17 cellular contexts compared by ENCODE assay signal in the genomic region with DNA sequence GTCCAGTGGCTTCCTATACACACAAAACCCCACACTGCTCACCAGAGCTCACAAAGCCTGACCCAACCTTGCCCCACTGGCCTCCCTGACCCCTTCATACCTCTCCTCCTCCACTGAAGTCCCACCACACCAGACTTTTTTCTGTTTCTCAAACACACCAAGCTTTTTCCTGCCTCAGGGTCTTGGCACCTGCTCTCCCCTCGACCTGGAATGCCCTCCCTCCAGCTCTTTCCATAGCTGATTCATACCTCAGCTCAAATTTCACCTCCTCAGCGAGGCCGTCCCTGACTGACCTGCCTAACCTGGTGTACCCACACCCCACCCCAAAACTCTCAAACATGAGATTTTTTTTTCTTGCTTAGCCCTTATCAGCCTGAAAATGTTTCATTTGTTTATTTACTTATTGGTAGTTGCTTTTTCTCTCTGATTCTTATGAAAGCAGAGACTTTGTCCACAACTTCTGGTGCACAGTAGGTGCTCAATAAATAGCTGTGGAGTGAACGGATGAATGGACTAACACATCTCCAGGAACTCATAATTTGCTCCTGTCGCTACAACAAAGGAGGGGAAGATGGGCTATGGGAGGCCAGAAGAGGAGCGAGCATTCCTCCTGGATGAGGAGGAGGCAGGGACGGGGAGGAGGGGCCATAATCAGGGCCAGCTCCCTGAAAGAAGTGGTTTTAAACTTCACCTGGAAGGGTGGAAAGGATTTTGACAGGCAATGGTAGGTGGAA.
A peak's percentile ranks its signal among the peaks of the same experiment; 100 is the strongest.
DNase-seq lines count a peak whose midpoint lies in the region; ATAC-seq and TF ChIP-seq lines count a peak whose summit lies in the region.
"Had no signal": no experiment of that assay in that cellular context is flagged by ENCODE, and none has a peak within 500 bp of the region (broad histone marks: within the 10 kb centered on the region; RNA-seq: fewer than 3 reads in every experiment).

No MANE protein-coding gene starts in this region.

- H3K4me3 ChIP-seq in RWPE2 (ENCODE audit: severe bottlenecking) (no peak overlapping the region), gastrocnemius medialis (no peak overlapping the region), transverse colon (no peak overlapping the region)

- peaks cover 51% of the 10 kb centered on the region for H3K4me1 ChIP-seq in RWPE2 (ENCODE audit: insufficient read depth, poor library complexity, severe bottlenecking)
- H3K4me1 ChIP-seq in gastrocnemius medialis = peaks cover 52 to 57% of the 10 kb centered on the region in 2 donors
- peaks cover 0 to 5% (median 0%) of the 10 kb centered on the region in 4 donors for H3K4me1 ChIP-seq in transverse colon

- peak; percentile 34 for DNase-seq in ELF-1 (ENCODE audit: low read depth, low spot score)
- peak; percentile 84 for DNase-seq in RWPE2 (ENCODE audit: low spot score)
- DNase-seq in kidney tubule cell (ENCODE audit: low spot score) = peak; percentile 58
- DNase-seq in gastrocnemius medialis = peak in 1 of 2 donors; percentile 75
- DNase-seq in NCI-H1930 (lab: John Stamatoyannopoulos, UW) = no peak
- no peak for DNase-seq in transverse colon
- DNase-seq in NCI-H510A treated with DMSO at 0.1 percent for 48 hours (lab: John Stamatoyannopoulos, UW) = no peak
- DNase-seq: activated effector memory CD4-positive, alpha-beta T cell treated with anti-CD3 and anti-CD28 coated beads, Interleukin-2, amount 50 U/mL, for 16 hours; effector memory CD8-positive, alpha-beta T cell; foreskin melanocyte; GDM1; H7; NCI-H146; NCI-H345; T-helper 9 cell had no signal

- no peak for TF ChIP-seq EP300 in transverse colon (IDR thresholded peaks at IDR 0.05; ENCODE audit: low read depth)

- H3K27me3 ChIP-seq in RWPE2 (ENCODE audit: insufficient read depth, poor library complexity, severe bottlenecking) (no peaks in the 10 kb centered on the region), gastrocnemius medialis (no peaks in the 10 kb centered on the region), transverse colon (no peaks in the 10 kb centered on the region)
- H3K27me3 ChIP-seq: neutrophil had no signal

- H3K36me3 ChIP-seq in RWPE2 (ENCODE audit: low read depth) (no peaks in the 10 kb centered on the region), gastrocnemius medialis (no peaks in the 10 kb centered on the region), transverse colon (no peaks in the 10 kb centered on the region)
- H3K36me3 ChIP-seq: neutrophil had no signal

- 77 to 80% methylated on average over 7 of the region's 7 CpGs for WGBS in transverse colon (ENCODE audit: low coverage in 1 of 2), 2 donors

- intact Hi-C loops in gastrocnemius medialis (cut with DNase I; ENCODE audit: low total_unique reads) (no loop called here), transverse colon (cut with DNase I; ENCODE audit: low total_unique reads) (no loop called here)

- H3K27ac ChIP-seq in RWPE2 (ENCODE audit: poor library complexity, severe bottlenecking) (peak overlapping the region; percentile 94), gastrocnemius medialis (peak overlapping the region; percentile 85 to 90 (median 88)), transverse colon (no peak overlapping the region)
- H3K27ac ChIP-seq: neutrophil had no signal

- H3K9me3 ChIP-seq in RWPE2 (ENCODE audit: severe bottlenecking) = no peaks in the 10 kb centered on the region
- no peaks in the 10 kb centered on the region for H3K9me3 ChIP-seq in gastrocnemius medialis
- no peaks in the 10 kb centered on the region for H3K9me3 ChIP-seq in transverse colon
- H3K9me3 ChIP-seq: neutrophil had no signal

- ATAC-seq in RWPE2 (ENCODE audit: low read depth) = peak; percentile 74
- ATAC-seq in gastrocnemius medialis = peak; percentile 23 to 68
- ATAC-seq in GM19455 (IDR thresholded peaks at IDR 0.05; ENCODE audit: unreplicated experiment) = no peak
- ATAC-seq: effector memory CD8-positive, alpha-beta T cell had no signal

- peak; percentile 10 for TF ChIP-seq CTCF in RWPE2 (IDR thresholded peaks at IDR 0.05; ENCODE audit: poor library complexity, severe bottlenecking)
- no peak for TF ChIP-seq CTCF in gastrocnemius medialis (IDR thresholded peaks at IDR 0.05 in 4 of 5, conservative IDR thresholded peaks at IDR 0.05 in 1 of 5)
- TF ChIP-seq CTCF in transverse colon (IDR thresholded peaks at IDR 0.05) = no peak

- no peak for TF ChIP-seq POLR2A in gastrocnemius medialis (IDR thresholded peaks at IDR 0.05)
- TF ChIP-seq POLR2A in transverse colon (IDR thresholded peaks at IDR 0.05) = no peak

- in situ Hi-C loops in gastrocnemius medialis (cut with MboI; ENCODE audit: low sequenced_read_pairs in 4 of 4) = no loop called here
- in situ Hi-C loops in transverse colon (cut with MboI; ENCODE audit: low pct_ligation_motif_present in 1 of 4, low pct_unique_long_range_greater_than_20kb in 1 of 4, low sequenced_read_pairs in 3 of 4) = no loop called here

Comparison
In these comparisons a context has a peak if more than half of its experiments do, and no peak if none do; other contexts are left out.
1. DNase-seq: peak in ELF-1 (single experiment), RWPE2 (single experiment) and kidney tubule cell (single experiment); none in NCI-H1930 (0 of 2), transverse colon (single experiment) and NCI-H510A treated with DMSO at 0.1 percent for 48 hours (single experiment).
2. H3K27ac ChIP-seq: peak in RWPE2 (single experiment) and gastrocnemius medialis (4 of 4); none in transverse colon (0 of 4).